ENCODE assay signal across 1 cellular context in genomic region chr10:119749455-119749854, GRCh38.
TF ChIP-seq lines count a peak whose summit lies in the region.

No MANE protein-coding gene starts in this region.

TF ChIP-seq in WTC11, 78 proteins besides CTCF, POLR2A, EP300 and RAD21 (continued from another document):
- no peak for TF ChIP-seq ZNF232 (CRISPR knock-in tag; IDR thresholded peaks at IDR 0.05)
